Comparison of ENCODE assay signal across 25 cellular contexts in genomic region chr6:163314791-163315404, GRCh38.
A peak's percentile ranks its signal among the peaks of the same experiment; 100 is the strongest.
DNase-seq lines count a peak whose midpoint lies in the region; ATAC-seq lines count a peak whose summit lies in the region.
"Had no signal": no experiment of that assay in that cellular context is flagged by ENCODE, and none has a peak within 500 bp of the region (broad histone marks: within the 10 kb centered on the region; RNA-seq: fewer than 3 reads in every experiment).

No MANE protein-coding gene starts in this region.

- DNase-seq in NCI-H526 (lab: John Stamatoyannopoulos, UW) (peak; percentile 66 to 79), midbrain (lab: John Stamatoyannopoulos, UW) (peak; percentile 69), substantia nigra (lab: John Stamatoyannopoulos, UW) (peak in 24 of 49 donors; percentile 33 to 82 (median 52)), LoVo (ENCODE audit: low spot score) (no peak), AML-193 (lab: John Stamatoyannopoulos, UW) (no peak)
- no peak for DNase-seq in stimulated activated naive CD4-positive, alpha-beta T cell (lab: John Stamatoyannopoulos, UW)
- DNase-seq: activated CD4-positive, alpha-beta T cell treated with anti-CD3 and anti-CD28 coated beads, Interleukin-2, amount 50 U/mL, for 1 hour; body of pancreas; CD4-positive, CD25-positive, alpha-beta regulatory T cell; effector memory CD8-positive, alpha-beta T cell; glutamatergic neuron; left colon; NCI-H1105 treated with DMSO at 0.1 percent for 48 hours; NCI-H2081; NCI-H446; Peyer's patch; spleen; stimulated activated CD4-positive, alpha-beta T cell treated with anti-CD3 and anti-CD28 coated beads, Interleukin-4, amount 100 ng/mL, for 4 hours; trophoblast cell; WERI-Rb-1 had no signal

- ATAC-seq in GM18868 (IDR thresholded peaks at IDR 0.05; ENCODE audit: unreplicated experiment): no peak
- ATAC-seq: body of pancreas; effector memory CD8-positive, alpha-beta T cell; HepG2; left colon had no signal

- peak overlapping the region; percentile 99 for H3K27ac ChIP-seq in cingulate gyrus (ENCODE audit: low read depth, low read length)
- H3K27ac ChIP-seq in substantia nigra (ENCODE audit: low read depth, low read length, poor library complexity, severe bottlenecking): peak overlapping the region; percentile 100
- H3K27ac ChIP-seq: body of pancreas, HL-60, Peyer's patch, SK-N-MC, spleen, WERI-Rb-1 had no signal

Comparison
In these comparisons a context has a peak if more than half of its experiments do, and no peak if none do; other contexts are left out.
1. DNase-seq: peak in NCI-H526 (2 of 2) and midbrain (single experiment); none in LoVo (single experiment), stimulated activated naive CD4-positive, alpha-beta T cell (0 of 6) and AML-193 (0 of 2).